8 cellular contexts compared by ENCODE assay signal in genomic region chr5:42908509-42909488, GRCh38.
DNase-seq lines count a peak whose midpoint lies in the region; ATAC-seq and TF ChIP-seq lines count a peak whose summit lies in the region.

No MANE protein-coding gene starts in this region.

- H3K4me3 Mint-ChIP-seq in chondrocyte (ENCODE audit: unreplicated experiment), result peak overlapping the region; percentile 80

- peaks cover 9% of the 10 kb centered on the region for H3K4me1 Mint-ChIP-seq in chondrocyte (ENCODE audit: low read depth)

- H3K27me3 ChIP-seq in kidney epithelial cell (ENCODE audit: control insufficient read depth, insufficient read depth, low read length), result peaks cover 5% of the 10 kb centered on the region

- peak overlapping the region; percentile 39 for H3K4me3 ChIP-seq in kidney epithelial cell (ENCODE audit: low read depth, low read length)

- H3K36me3 Mint-ChIP-seq in chondrocyte (ENCODE audit: low read depth), result no peaks in the 10 kb centered on the region

- H3K36me3 ChIP-seq in kidney epithelial cell (ENCODE audit: control insufficient read depth, insufficient read depth, low read length), result no peaks in the 10 kb centered on the region

- peak; percentile 89 for TF ChIP-seq CTCF in chondrocyte (IDR thresholded peaks at IDR 0.05)
- TF ChIP-seq CTCF in kidney epithelial cell (IDR thresholded peaks at IDR 0.05; ENCODE audit: insufficient read depth, low read length, poor library complexity, severe bottlenecking), result peak; percentile 85

- no peaks in the 10 kb centered on the region for H3K9me3 Mint-ChIP-seq in chondrocyte (ENCODE audit: low read depth)

- peaks cover 31% of the 10 kb centered on the region for H3K27me3 Mint-ChIP-seq in chondrocyte (ENCODE audit: low read depth)

- ATAC-seq in GM19035 (IDR thresholded peaks at IDR 0.05; ENCODE audit: unreplicated experiment) (peak; percentile 94), HG03354 (IDR thresholded peaks at IDR 0.05; ENCODE audit: poor library complexity, severe bottlenecking, unreplicated experiment) (peak; percentile 96)

- H3K27ac Mint-ChIP-seq in chondrocyte (ENCODE audit: unreplicated experiment), result peak overlapping the region; percentile 9

- DNase-seq in AG20443 (ENCODE audit: low spot score) (peak; percentile 91), NCI-H345 treated with DMSO at 0.1 percent for 48 hours (lab: John Stamatoyannopoulos, UW; ENCODE audit: unreplicated experiment) (peak; percentile 89), chondrocyte (ENCODE audit: low spot score) (no peak), kidney epithelial cell (ENCODE audit: low read depth) (peak; percentile 42)
- peak; percentile 82 for DNase-seq in activated CD4-positive, CD25-positive, alpha-beta regulatory T cell treated with anti-CD3 and anti-CD28 coated beads, Interleukin-2, amount 50 U/mL, for 72 hours
- DNase-seq in stimulated activated CD4-positive, alpha-beta T cell treated with anti-CD3 and anti-CD28 coated beads, Interleukin-15, amount 100 ng/mL, for 24 hours, result peak; percentile 94
